ENCODE assay signal across 1 cellular context in the genomic region with DNA sequence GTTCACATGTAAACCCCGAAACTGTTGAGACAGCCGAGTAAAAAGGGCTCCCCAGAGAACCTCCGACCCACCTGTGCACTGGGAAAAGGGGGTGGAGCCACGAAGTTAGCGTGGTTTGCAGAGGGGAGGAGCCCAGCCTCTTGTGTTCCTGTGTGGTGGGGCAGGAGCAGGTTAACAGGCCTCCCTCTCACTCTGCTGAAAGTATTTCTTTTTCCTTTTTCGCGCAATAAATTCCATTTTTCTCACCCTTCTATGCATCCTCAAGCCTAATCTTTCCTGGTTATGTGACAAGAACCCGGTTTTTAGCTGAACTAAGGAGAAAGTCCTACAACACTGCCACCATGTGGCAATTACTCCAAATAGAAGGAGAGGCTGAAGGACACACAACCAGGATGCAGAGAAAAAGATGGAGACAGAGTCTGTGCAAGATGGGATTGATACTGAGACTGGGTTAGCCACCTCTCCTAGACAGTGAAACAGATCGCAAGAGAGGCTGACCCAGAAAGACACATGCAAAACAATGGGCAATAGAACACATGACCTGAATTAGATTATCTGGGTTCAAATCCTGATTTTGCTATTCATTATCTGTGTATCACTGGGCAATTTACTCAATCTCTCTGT.
TF ChIP-seq lines count a peak whose summit lies in the region.

No MANE protein-coding gene starts in this region.

TF ChIP-seq in K562, 482 proteins besides CTCF, POLR2A, EP300 and RAD21 (continued from another document and continues in another):
- TF ChIP-seq, protein P1, sequence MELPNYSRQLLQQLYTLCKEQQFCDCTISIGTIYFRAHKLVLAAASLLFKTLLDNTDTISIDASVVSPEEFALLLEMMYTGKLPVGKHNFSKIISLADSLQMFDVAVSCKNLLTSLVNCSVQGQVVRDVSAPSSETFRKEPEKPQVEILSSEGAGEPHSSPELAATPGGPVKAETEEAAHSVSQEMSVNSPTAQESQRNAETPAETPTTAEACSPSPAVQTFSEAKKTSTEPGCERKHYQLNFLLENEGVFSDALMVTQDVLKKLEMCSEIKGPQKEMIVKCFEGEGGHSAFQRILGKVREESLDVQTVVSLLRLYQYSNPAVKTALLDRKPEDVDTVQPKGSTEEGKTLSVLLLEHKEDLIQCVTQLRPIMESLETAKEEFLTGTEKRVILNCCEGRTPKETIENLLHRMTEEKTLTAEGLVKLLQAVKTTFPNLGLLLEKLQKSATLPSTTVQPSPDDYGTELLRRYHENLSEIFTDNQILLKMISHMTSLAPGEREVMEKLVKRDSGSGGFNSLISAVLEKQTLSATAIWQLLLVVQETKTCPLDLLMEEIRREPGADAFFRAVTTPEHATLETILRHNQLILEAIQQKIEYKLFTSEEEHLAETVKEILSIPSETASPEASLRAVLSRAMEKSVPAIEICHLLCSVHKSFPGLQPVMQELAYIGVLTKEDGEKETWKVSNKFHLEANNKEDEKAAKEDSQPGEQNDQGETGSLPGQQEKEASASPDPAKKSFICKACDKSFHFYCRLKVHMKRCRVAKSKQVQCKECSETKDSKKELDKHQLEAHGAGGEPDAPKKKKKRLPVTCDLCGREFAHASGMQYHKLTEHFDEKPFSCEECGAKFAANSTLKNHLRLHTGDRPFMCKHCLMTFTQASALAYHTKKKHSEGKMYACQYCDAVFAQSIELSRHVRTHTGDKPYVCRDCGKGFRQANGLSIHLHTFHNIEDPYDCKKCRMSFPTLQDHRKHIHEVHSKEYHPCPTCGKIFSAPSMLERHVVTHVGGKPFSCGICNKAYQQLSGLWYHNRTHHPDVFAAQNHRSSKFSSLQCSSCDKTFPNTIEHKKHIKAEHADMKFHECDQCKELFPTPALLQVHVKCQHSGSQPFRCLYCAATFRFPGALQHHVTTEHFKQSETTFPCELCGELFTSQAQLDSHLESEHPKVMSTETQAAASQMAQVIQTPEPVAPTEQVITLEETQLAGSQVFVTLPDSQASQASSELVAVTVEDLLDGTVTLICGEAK (IDR thresholded peaks at IDR 0.05) = 0 out of 2 replicates have a peak, but pooled peaks have one; percentile 28
- TF ChIP-seq, protein P1 (CRISPR knock-in tag; IDR thresholded peaks at IDR 0.05) = no peak
- TF ChIP-seq KHSRP (IDR thresholded peaks at IDR 0.05) (no peak), TFAP4 (CRISPR knock-in tag; IDR thresholded peaks at IDR 0.05; ENCODE audit: borderline replicate concordance) (peak; percentile 19; the same call in 1 of the 2 replicates), DEAF1 (CRISPR knock-in tag; IDR thresholded peaks at IDR 0.05) (peak; percentile 96), MGA (IDR thresholded peaks at IDR 0.05) (no peak; the same call in 1 of the 2 replicates), TOE1 (IDR thresholded peaks at IDR 0.05; ENCODE audit: borderline replicate concordance) (peak; percentile 54; the same call in 1 of the 2 replicates), TOE1 (CRISPR knock-in tag; IDR thresholded peaks at IDR 0.05; ENCODE audit: borderline replicate concordance, low read depth) (no peak), JUND (IDR thresholded peaks at IDR 0.05; ENCODE audit: borderline replicate concordance, low read depth, low read length) (no peak; the same call in 1 of the 2 replicates), JUND (tag; IDR thresholded peaks at IDR 0.05; ENCODE audit: borderline replicate concordance, low read depth, low read length) (peak; percentile 36; the same call in 2 of the 3 replicates), GTF2E2 (tag; IDR thresholded peaks at IDR 0.05) (no peak), ZNF76 (CRISPR knock-in tag; IDR thresholded peaks at IDR 0.05; ENCODE audit: borderline replicate concordance) (no peak), GATA2 (CRISPR knock-in tag; IDR thresholded peaks at IDR 0.05) (peak; percentile 43), SMAD3 (CRISPR knock-in tag; conservative IDR thresholded peaks at IDR 0.05) (0 out of 2 replicates have a peak, but pooled peaks have one; percentile 28)
- TF ChIP-seq, protein P2, sequence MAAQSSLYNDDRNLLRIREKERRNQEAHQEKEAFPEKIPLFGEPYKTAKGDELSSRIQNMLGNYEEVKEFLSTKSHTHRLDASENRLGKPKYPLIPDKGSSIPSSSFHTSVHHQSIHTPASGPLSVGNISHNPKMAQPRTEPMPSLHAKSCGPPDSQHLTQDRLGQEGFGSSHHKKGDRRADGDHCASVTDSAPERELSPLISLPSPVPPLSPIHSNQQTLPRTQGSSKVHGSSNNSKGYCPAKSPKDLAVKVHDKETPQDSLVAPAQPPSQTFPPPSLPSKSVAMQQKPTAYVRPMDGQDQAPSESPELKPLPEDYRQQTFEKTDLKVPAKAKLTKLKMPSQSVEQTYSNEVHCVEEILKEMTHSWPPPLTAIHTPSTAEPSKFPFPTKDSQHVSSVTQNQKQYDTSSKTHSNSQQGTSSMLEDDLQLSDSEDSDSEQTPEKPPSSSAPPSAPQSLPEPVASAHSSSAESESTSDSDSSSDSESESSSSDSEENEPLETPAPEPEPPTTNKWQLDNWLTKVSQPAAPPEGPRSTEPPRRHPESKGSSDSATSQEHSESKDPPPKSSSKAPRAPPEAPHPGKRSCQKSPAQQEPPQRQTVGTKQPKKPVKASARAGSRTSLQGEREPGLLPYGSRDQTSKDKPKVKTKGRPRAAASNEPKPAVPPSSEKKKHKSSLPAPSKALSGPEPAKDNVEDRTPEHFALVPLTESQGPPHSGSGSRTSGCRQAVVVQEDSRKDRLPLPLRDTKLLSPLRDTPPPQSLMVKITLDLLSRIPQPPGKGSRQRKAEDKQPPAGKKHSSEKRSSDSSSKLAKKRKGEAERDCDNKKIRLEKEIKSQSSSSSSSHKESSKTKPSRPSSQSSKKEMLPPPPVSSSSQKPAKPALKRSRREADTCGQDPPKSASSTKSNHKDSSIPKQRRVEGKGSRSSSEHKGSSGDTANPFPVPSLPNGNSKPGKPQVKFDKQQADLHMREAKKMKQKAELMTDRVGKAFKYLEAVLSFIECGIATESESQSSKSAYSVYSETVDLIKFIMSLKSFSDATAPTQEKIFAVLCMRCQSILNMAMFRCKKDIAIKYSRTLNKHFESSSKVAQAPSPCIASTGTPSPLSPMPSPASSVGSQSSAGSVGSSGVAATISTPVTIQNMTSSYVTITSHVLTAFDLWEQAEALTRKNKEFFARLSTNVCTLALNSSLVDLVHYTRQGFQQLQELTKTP (IDR thresholded peaks at IDR 0.05; ENCODE audit: low read depth in 1 of 2, partially characterized antibody in 2 of 2) = peak in 1 of 2 experiments; percentile 41
